Comparison of ENCODE assay signal across 9 cellular contexts in the genomic region with DNA sequence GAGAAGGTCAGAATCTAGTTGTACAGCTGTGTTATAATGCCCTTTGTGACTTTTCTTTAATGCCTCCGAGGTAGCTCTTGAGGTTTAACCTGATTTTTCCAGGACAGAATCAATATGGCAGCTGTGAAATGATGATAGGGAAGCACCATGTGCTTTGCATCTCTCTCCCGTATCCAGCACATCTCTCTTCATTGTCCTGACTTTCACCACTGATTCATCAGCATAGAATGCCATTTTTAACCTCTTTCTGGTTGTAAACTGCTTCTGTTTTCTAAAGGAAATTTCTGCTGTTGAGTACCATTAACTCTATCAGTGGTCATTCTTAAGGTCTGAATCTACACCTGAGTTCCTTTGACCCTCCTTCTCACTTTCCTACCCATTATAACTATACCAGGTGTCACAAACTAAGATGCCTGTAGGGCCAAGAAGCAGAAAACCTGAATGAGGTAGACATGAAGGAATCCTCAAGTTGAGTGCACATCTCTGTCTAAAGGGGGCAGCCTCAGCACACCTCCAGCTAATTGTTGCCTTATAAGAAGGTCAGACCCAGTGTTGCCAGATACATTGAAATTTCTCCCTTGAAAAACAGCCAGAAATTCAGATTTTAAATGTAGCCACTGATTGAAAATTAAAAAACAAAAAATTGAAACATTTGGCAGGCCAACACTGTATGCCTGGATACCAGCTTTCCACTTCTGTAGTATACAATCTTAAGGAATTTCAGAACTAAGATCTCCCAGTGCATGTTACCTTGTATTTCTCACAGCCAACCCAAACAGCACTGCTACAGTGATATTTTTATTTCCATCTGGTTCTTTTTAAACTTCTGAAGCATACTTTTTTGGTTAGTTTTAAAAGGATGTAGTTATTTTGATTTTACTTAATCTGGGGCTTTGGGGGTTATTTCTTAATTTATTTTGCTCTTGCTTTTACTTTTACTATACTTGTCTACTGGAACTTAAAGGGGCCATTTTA. TPM values are rescaled to one million over a fixed set of nuclear protein-coding genes. Genes with fewer than 3 reads are reported as not detected.
DNase-seq lines count a peak whose midpoint lies in the region; ATAC-seq and TF ChIP-seq lines count a peak whose summit lies in the region.
"Had no signal": no experiment of that assay in that cellular context is flagged by ENCODE, and none has a peak within 500 bp of the region (broad histone marks: within the 10 kb centered on the region; RNA-seq: fewer than 3 reads in every experiment).

No MANE protein-coding gene starts in this region.

- H3K4me1 Mint-ChIP-seq in CD14-positive monocyte: no peaks in the 10 kb centered on the region
- H3K4me1 Mint-ChIP-seq: memory B cell had no signal

- TF ChIP-seq CTCF in DND-41 (IDR thresholded peaks at IDR 0.05; ENCODE audit: borderline replicate concordance, extremely low read depth, low read length, poor library complexity, severe bottlenecking) (peak; percentile 69), CD14-positive monocyte (IDR thresholded peaks at IDR 0.05) (no peak)

- H3K36me3 ChIP-seq in DND-41 (ENCODE audit: insufficient read depth, low read length): no peaks in the 10 kb centered on the region
- H3K36me3 ChIP-seq in H7 (replicated peaks; ENCODE audit: control insufficient read depth, insufficient read depth, low read length): no peaks in the 10 kb centered on the region

- peak; percentile 78 for ATAC-seq in DND-41 (ENCODE audit: insufficient read depth, low read depth)
- no peak for ATAC-seq in GM18505 (IDR thresholded peaks at IDR 0.05; ENCODE audit: unreplicated experiment)
- ATAC-seq in GM18909 (IDR thresholded peaks at IDR 0.05; ENCODE audit: poor library complexity, unreplicated experiment): no peak

- TF ChIP-seq POLR2A in GM18505 (IDR thresholded peaks at IDR 0.05; ENCODE audit: borderline replicate concordance, extremely low read depth, insufficient read depth, insufficient read length): no peak

- peak; percentile 38 for DNase-seq in DND-41
- DNase-seq in H7: peak; percentile 56
- DNase-seq in SK-MEL-5 (ENCODE audit: low read depth, low spot score): peak; percentile 66
- peak; percentile 33 for DNase-seq in iPS DF 19.7 (ENCODE audit: low read depth, low spot score)
- no peak for DNase-seq in CD14-positive monocyte (ENCODE audit: low spot score)
- DNase-seq in 8988T: no peak

- no peak overlapping the region for H2AFZ ChIP-seq in DND-41 (ENCODE audit: low read depth, low read length)

- no peaks in the 10 kb centered on the region for H3K9me3 ChIP-seq in DND-41 (ENCODE audit: insufficient read depth, low read length, severe bottlenecking)

- no peaks in the 10 kb centered on the region for H4K20me1 ChIP-seq in DND-41 (ENCODE audit: insufficient read depth, low read length)

- H3K4me2 ChIP-seq in DND-41 (ENCODE audit: insufficient read depth, low read length): no peak overlapping the region

- H3K4me3 Mint-ChIP-seq in CD14-positive monocyte: no peak overlapping the region
- H3K4me3 Mint-ChIP-seq: memory B cell had no signal

- H3K27ac Mint-ChIP-seq in CD14-positive monocyte: no peak overlapping the region
- H3K27ac Mint-ChIP-seq: memory B cell had no signal

- H3K27ac ChIP-seq in DND-41 (ENCODE audit: low read length): no peak overlapping the region

- H3K27me3 ChIP-seq in DND-41 (ENCODE audit: insufficient read depth, low read length, poor library complexity): no peaks in the 10 kb centered on the region
- no peaks in the 10 kb centered on the region for H3K27me3 ChIP-seq in H7 (ENCODE audit: control insufficient read depth, insufficient read depth, low read length)

- H3K4me1 ChIP-seq in DND-41 (ENCODE audit: insufficient read depth, low read length): no peaks in the 10 kb centered on the region

- intact Hi-C loops in CD14-positive monocyte (cut with micrococcal nuclease): no loop called here

- H3K4me3 ChIP-seq in DND-41 (ENCODE audit: low read depth in 1 of 2, low read length in 2 of 2) (no peak overlapping the region), H7 (ENCODE audit: insufficient read depth, low read depth, low read length) (no peak overlapping the region)

- peaks cover 0 to 2% (median 0%) of the 10 kb centered on the region in 7 donors for H3K9me3 Mint-ChIP-seq in CD14-positive monocyte

- H3K9ac ChIP-seq in DND-41 (ENCODE audit: low read depth, low read length): no peak overlapping the region

- H3K27me3 Mint-ChIP-seq in CD14-positive monocyte (ENCODE audit: low read depth in 3 of 3): no peaks in the 10 kb centered on the region

- in situ Hi-C loops in SK-MEL-5 (cut with HindIII; ENCODE audit: low pct_unique_long_range_greater_than_20kb, low sequenced_read_pairs): no loop called here

- H3K79me2 ChIP-seq in DND-41 (ENCODE audit: insufficient read depth, low read length): no peaks in the 10 kb centered on the region

- no peaks in the 10 kb centered on the region for H3K36me3 Mint-ChIP-seq in CD14-positive monocyte

RNA-seq across cellular contexts. Expression of gene TLX3, which starts 35.8 kb away (rescaled TPM):
- total RNA-seq in H7 (2014; rRNA removed; shearing (Covaris generic)): not detected in 2 replicates
- not detected in 2 replicates for total RNA-seq in SK-MEL-5 (2014; rRNA removed; shearing (Covaris generic))
- polyA plus RNA-seq in SK-MEL-5 (2015; cell fraction: cytosol; rRNA removed): not detected in 2 replicates
- not detected in 2 replicates for polyA plus RNA-seq in SK-MEL-5 (2015; cell fraction: nucleus; rRNA removed)
- not detected for polyA plus RNA-seq in CD14-positive monocyte

Comparison
In these comparisons a context has a peak if more than half of its experiments do, and no peak if none do; other contexts are left out.
1. DNase-seq: peak in DND-41 (single experiment), H7 (single experiment), SK-MEL-5 (single experiment) and iPS DF 19.7 (single experiment); none in CD14-positive monocyte (single experiment) and 8988T (single experiment).